In genomic region chr4:154549894-154550790, GRCh38 we compare ENCODE assay signal across 1 cellular context.
TF ChIP-seq lines count a peak whose summit lies in the region.

Gene PLRG1, minus strand, starts transcription at chr4:154550400. Its CDS starts 92 bp downstream, at chr4:154550308.

TF ChIP-seq in K562, 482 proteins besides CTCF, POLR2A, EP300 and RAD21 (continued from another document and continues in another):
- TF ChIP-seq CHD7 (IDR thresholded peaks at IDR 0.05; ENCODE audit: low read depth, low read length) (no peak), ZNF133 (CRISPR knock-in tag; IDR thresholded peaks at IDR 0.05) (no peak), ZNF175 (CRISPR knock-in tag; IDR thresholded peaks at IDR 0.05; ENCODE audit: low read depth) (no peak), HES1 (IDR thresholded peaks at IDR 0.05; ENCODE audit: low read depth) (no peak), CC2D1A (IDR thresholded peaks at IDR 0.05) (no peak), GABPB1 (CRISPR knock-in tag; IDR thresholded peaks at IDR 0.05) (peak; percentile 89), SREBF1 (IDR thresholded peaks at IDR 0.05; ENCODE audit: borderline replicate concordance, low read depth, low read length) (no peak), FOXP1 (CRISPR knock-in tag; IDR thresholded peaks at IDR 0.05) (no peak), VEZF1 (CRISPR knock-in tag; IDR thresholded peaks at IDR 0.05) (no peak), ATF2 (CRISPR knock-in tag; IDR thresholded peaks at IDR 0.05) (no peak), MEF2A (IDR thresholded peaks at IDR 0.05; ENCODE audit: control insufficient read depth, low read depth, low read length) (no peak), ELF4 (CRISPR knock-in tag; IDR thresholded peaks at IDR 0.05) (no peak), PRDM10 (IDR thresholded peaks at IDR 0.05; ENCODE audit: partially characterized antibody) (peak; percentile 24), ELF2 (CRISPR knock-in tag; IDR thresholded peaks at IDR 0.05) (0 out of 2 replicates have a peak, but pooled peaks have one; percentile 36), ZNF121 (CRISPR knock-in tag; conservative IDR thresholded peaks at IDR 0.05) (no peak), ZMIZ1 (IDR thresholded peaks at IDR 0.05; ENCODE audit: low read depth in 2 of 2, low read length in 2 of 2) (no peak), FOXP4 (CRISPR knock-in tag; IDR thresholded peaks at IDR 0.05; ENCODE audit: borderline replicate concordance) (no peak), PREB (CRISPR knock-in tag; IDR thresholded peaks at IDR 0.05) (no peak), SAFB (IDR thresholded peaks at IDR 0.05; ENCODE audit: borderline replicate concordance, low read depth, low read length) (no peak), ZNF668 (CRISPR knock-in tag; IDR thresholded peaks at IDR 0.05) (no peak), NCOA1 (IDR thresholded peaks at IDR 0.05; ENCODE audit: low read depth) (peak; percentile 66; the same call in 1 of the 2 replicates), MTA2 (IDR thresholded peaks at IDR 0.05; ENCODE audit: low read depth) (no peak), RBM17 (IDR thresholded peaks at IDR 0.05; ENCODE audit: borderline replicate concordance, low read depth, low read length) (no peak), XRCC5 (IDR thresholded peaks at IDR 0.05; ENCODE audit: low read depth, low read length) (peak; percentile 35; the same call in 1 of the 2 replicates), ZNF124 (CRISPR knock-in tag; IDR thresholded peaks at IDR 0.05) (no peak), NRF1 (conservative IDR thresholded peaks at IDR 0.05 in 1 of 2, IDR thresholded peaks at IDR 0.05 in 1 of 2) (peak; percentile 95 to 96)
